ENCODE assay signal across 37 cellular contexts in the genomic region with DNA sequence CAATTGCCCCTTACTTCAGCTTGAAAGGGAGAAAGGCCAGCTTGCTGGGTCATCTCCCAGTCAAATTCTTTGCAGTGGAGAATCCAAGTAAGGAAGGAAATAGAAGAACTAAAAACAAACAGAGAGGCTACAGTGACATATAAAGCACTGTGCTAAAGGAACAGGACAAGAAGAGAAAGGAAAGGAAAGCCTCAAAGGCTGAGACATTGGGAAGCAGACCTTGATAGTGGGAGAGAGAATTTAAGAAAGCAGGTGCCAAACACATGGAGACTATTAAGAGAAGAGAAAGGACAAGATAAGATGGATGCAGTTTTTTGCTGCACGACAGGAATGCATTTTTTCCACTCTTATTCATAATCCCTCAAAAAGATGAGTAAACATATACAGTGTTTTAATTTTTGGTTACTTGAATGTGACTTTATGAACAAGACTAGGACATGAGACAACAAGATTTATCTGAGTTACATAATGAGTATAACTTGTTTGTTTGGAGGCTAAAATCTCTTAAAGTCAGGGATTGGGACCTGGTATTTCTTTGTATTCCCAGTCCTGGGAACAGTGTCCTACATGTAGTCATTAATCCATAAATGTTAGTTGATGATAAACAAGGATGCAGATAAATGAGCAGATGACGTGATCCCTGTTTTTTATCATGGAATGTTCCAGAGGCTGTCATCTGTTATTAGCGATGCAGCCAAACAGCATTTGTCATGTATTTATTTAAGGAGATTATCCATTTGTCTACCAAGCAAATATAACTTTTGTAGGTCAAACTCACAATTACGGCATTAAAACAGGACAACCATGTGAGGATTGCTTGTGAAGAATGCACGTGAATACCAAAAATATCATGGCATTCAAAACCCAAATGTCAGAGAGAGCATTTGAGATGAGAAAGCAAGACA.
DNase-seq lines count a peak whose midpoint lies in the region; ATAC-seq and TF ChIP-seq lines count a peak whose summit lies in the region.
"Had no signal": no experiment of that assay in that cellular context is flagged by ENCODE, and none has a peak within 500 bp of the region (broad histone marks: within the 10 kb centered on the region; RNA-seq: fewer than 3 reads in every experiment).

No MANE protein-coding gene starts in this region.

- H3K9me2 ChIP-seq in GM23338 (ENCODE audit: insufficient read depth) = peaks cover 6% of the 10 kb centered on the region

- no peaks in the 10 kb centered on the region for H3K36me3 ChIP-seq in testis (ENCODE audit: low read depth, missing control alignments)
- H3K36me3 ChIP-seq in GM23338 (ENCODE audit: insufficient read depth) = no peaks in the 10 kb centered on the region
- H3K36me3 ChIP-seq: adrenal gland, esophagus squamous epithelium had no signal

- no peak overlapping the region for H3K4me3 ChIP-seq in fibroblast of the aortic adventitia (ENCODE audit: low read depth, low read length)
- no peak overlapping the region for H3K4me3 ChIP-seq in testis
- H3K4me3 ChIP-seq in GM23338 = no peak overlapping the region
- H3K4me3 ChIP-seq: adrenal gland, body of pancreas, esophagus squamous epithelium had no signal

- ATAC-seq in Right ventricle myocardium inferior = peak; percentile 45
- no peak for ATAC-seq in activated CD8-positive, alpha-beta memory T cell treated with anti-CD3 and anti-CD28 coated beads, Interleukin-2, amount 10 ng/mL, durations not matched to agents 7 days and 5 days
- ATAC-seq in GM23338 = no peak
- ATAC-seq: body of pancreas, left lobe of liver, PC-3 had no signal

- intact Hi-C loops in Right ventricle myocardium inferior (cut with DNase I) = no loop called here
- intact Hi-C loops in cardiac septum (cut with DNase I) = no loop called here
- intact Hi-C loops in testis (cut with DNase I; ENCODE audit: low total_unique reads) = no loop called here

- H3K9me3 ChIP-seq in testis = no peaks in the 10 kb centered on the region
- H3K9me3 ChIP-seq: adrenal gland, body of pancreas, Caco-2, esophagus squamous epithelium had no signal

- no peak overlapping the region for H3K4me2 ChIP-seq in GM23338

- H3K27ac Mint-ChIP-seq in activated CD8-positive, alpha-beta memory T cell treated with anti-CD3 and anti-CD28 coated beads, Interleukin-2, amount 10 ng/mL, durations not matched to agents 7 days and 5 days = no peak overlapping the region
- no peak overlapping the region for H3K27ac Mint-ChIP-seq in GM23338
- H3K27ac Mint-ChIP-seq: activated CD4-positive, alpha-beta memory T cell treated with anti-CD3 and anti-CD28 coated beads, Interleukin-2, amount 10 ng/mL, durations not matched to agents 7 days and 5 days; activated T-helper 1 cell treated with anti-CD3 and anti-CD28 coated beads, Interleukin-12 subunit alpha, Interleukin-12 subunit beta, Interleukin-2, Interleukin-4 antibody, amounts not matched to agents 30 ng/mL and 10 ng/mL and 1 ng/mL, durations not matched to agents 14 hours and 24 hours and 36 hours; endodermal cell; HFFc6; immature natural killer cell; naive B cell had no signal

- H4K20me1 ChIP-seq in GM23338 (replicated peaks; ENCODE audit: insufficient read depth) = no peaks in the 10 kb centered on the region

- H3F3A ChIP-seq in GM23338 (replicated peaks; ENCODE audit: low read depth) = no peaks in the 10 kb centered on the region

- DNase-seq in Right ventricle myocardium inferior (ENCODE audit: missing footprints) = no peak
- DNase-seq in cardiac septum (ENCODE audit: low spot score) = no peak
- peak; percentile 25 for DNase-seq in fibroblast of the aortic adventitia (ENCODE audit: low read depth)
- peak; percentile 27 for DNase-seq in mucosa of gallbladder (ENCODE audit: low spot score)
- no peak for DNase-seq in activated CD8-positive, alpha-beta memory T cell treated with anti-CD3 and anti-CD28 coated beads, Interleukin-2, amount 10 ng/mL, durations not matched to agents 7 days and 5 days
- DNase-seq in testis = no peak
- DNase-seq in GM23338 (ENCODE audit: low spot score) = no peak
- no peak for DNase-seq in SW480 (ENCODE audit: low spot score)
- DNase-seq: activated CD4-positive, alpha-beta memory T cell treated with anti-CD3 and anti-CD28 coated beads, Interleukin-2, amount 10 ng/mL, durations not matched to agents 7 days and 5 days; activated CD4-positive, alpha-beta T cell treated with anti-CD3 and anti-CD28 coated beads for 1 hour; activated CD8-positive, alpha-beta memory T cell treated with anti-CD3 and anti-CD28 coated beads, Interleukin-2, amount 50 U/mL, for 48 hours; activated naive CD4-positive, alpha-beta T cell treated with Interleukin-2 at 50 U/mL for 16 hours; adrenal gland; body of pancreas; Caco-2; cerebellar nuclear complex; dermis blood vessel endothelial cell; endodermal cell; esophagus squamous epithelium; GDM1; GOT3; HFFc6; immature natural killer cell; KBM-7; mesenchymal stem cell; naive B cell; NCI-H1105; NCI-H187; NCI-H526 treated with DMSO at 0.1 percent for 48 hours; NK-92 treated with Interleukin-12 subunit alpha and Interleukin-12 subunit beta, amount 100 ng/mL, for 24 hours; PC-3; stimulated activated CD4-positive, alpha-beta T cell treated with anti-CD3 and anti-CD28 coated beads, Interleukin-15, amount 100 ng/mL, for 24 hours; stimulated activated CD4-positive, alpha-beta T cell treated with anti-CD3 and anti-CD28 coated beads, Interleukin-4, amount 100 ng/mL, for 4 hours had no signal

- no peak for TF ChIP-seq CTCF in fibroblast of the aortic adventitia (IDR thresholded peaks at IDR 0.05; ENCODE audit: insufficient read depth, low read length)
- no peak for TF ChIP-seq CTCF in testis (IDR thresholded peaks at IDR 0.05)
- TF ChIP-seq CTCF in GM23338 (conservative IDR thresholded peaks at IDR 0.05; ENCODE audit: low read depth in 2 of 2) = no peak

- H3K4me1 ChIP-seq in testis (no peaks in the 10 kb centered on the region), GM23338 (ENCODE audit: insufficient read depth) (0 out of 2 replicates have a peak, but pooled peaks cover 6% of the 10 kb centered on the region)
- H3K4me1 ChIP-seq: adrenal gland, body of pancreas, Caco-2, esophagus squamous epithelium had no signal

- peaks cover 16% of the 10 kb centered on the region for H3K27me3 Mint-ChIP-seq in activated CD8-positive, alpha-beta memory T cell treated with anti-CD3 and anti-CD28 coated beads, Interleukin-2, amount 10 ng/mL, durations not matched to agents 7 days and 5 days
- no peaks in the 10 kb centered on the region for H3K27me3 Mint-ChIP-seq in GM23338 (ENCODE audit: insufficient read depth, low read depth, poor library complexity)

- H3K79me2 ChIP-seq in GM23338 (replicated peaks; ENCODE audit: insufficient read depth) = no peaks in the 10 kb centered on the region

- WGBS in testis, 2 donors = 48 to 73% methylated on average over 5 of the region's 5 CpGs

- TF ChIP-seq POLR2A in testis (IDR thresholded peaks at IDR 0.05) = no peak

- CTCF ChIA-PET in activated CD8-positive, alpha-beta memory T cell treated with anti-CD3 and anti-CD28 coated beads, Interleukin-2, amount 10 ng/mL, durations not matched to agents 7 days and 5 days (lab: Charles Lee) = no interaction called here

- no peaks in the 10 kb centered on the region for H3K4me1 Mint-ChIP-seq in activated CD8-positive, alpha-beta memory T cell treated with anti-CD3 and anti-CD28 coated beads, Interleukin-2, amount 10 ng/mL, durations not matched to agents 7 days and 5 days
- H3K4me1 Mint-ChIP-seq in GM23338 = no peaks in the 10 kb centered on the region
- H3K4me1 Mint-ChIP-seq: activated CD4-positive, alpha-beta memory T cell treated with anti-CD3 and anti-CD28 coated beads, Interleukin-2, amount 10 ng/mL, durations not matched to agents 7 days and 5 days; endodermal cell; immature natural killer cell; naive B cell had no signal

- no peaks in the 10 kb centered on the region for H3K9me3 Mint-ChIP-seq in activated CD8-positive, alpha-beta memory T cell treated with anti-CD3 and anti-CD28 coated beads, Interleukin-2, amount 10 ng/mL, durations not matched to agents 7 days and 5 days (ENCODE audit: low read depth)
- H3K9me3 Mint-ChIP-seq in GM23338 = no peaks in the 10 kb centered on the region
- H3K9me3 Mint-ChIP-seq: activated CD4-positive, alpha-beta memory T cell treated with anti-CD3 and anti-CD28 coated beads, Interleukin-2, amount 10 ng/mL, durations not matched to agents 7 days and 5 days; activated T-helper 1 cell treated with anti-CD3 and anti-CD28 coated beads, Interleukin-12 subunit alpha, Interleukin-12 subunit beta, Interleukin-2, Interleukin-4 antibody, amounts not matched to agents 30 ng/mL and 10 ng/mL and 1 ng/mL, durations not matched to agents 14 hours and 24 hours and 36 hours; endodermal cell; HFFc6; naive B cell had no signal

- no peaks in the 10 kb centered on the region for H3K36me3 Mint-ChIP-seq in activated CD8-positive, alpha-beta memory T cell treated with anti-CD3 and anti-CD28 coated beads, Interleukin-2, amount 10 ng/mL, durations not matched to agents 7 days and 5 days
- H3K36me3 Mint-ChIP-seq in GM23338 (ENCODE audit: low read depth) = no peaks in the 10 kb centered on the region
- H3K36me3 Mint-ChIP-seq: immature natural killer cell, naive B cell had no signal

- H3K27ac ChIP-seq in testis = no peak overlapping the region
- H3K27ac ChIP-seq in GM23338 (ENCODE audit: low read depth) = no peak overlapping the region
- H3K27ac ChIP-seq: 22Rv1, body of pancreas, C4-2B had no signal

- H2AFZ ChIP-seq in GM23338 = no peak overlapping the region

- no peak overlapping the region for H3K4me3 Mint-ChIP-seq in activated CD8-positive, alpha-beta memory T cell treated with anti-CD3 and anti-CD28 coated beads, Interleukin-2, amount 10 ng/mL, durations not matched to agents 7 days and 5 days
- H3K4me3 Mint-ChIP-seq in GM23338 = no peak overlapping the region
- H3K4me3 Mint-ChIP-seq: activated CD4-positive, alpha-beta memory T cell treated with anti-CD3 and anti-CD28 coated beads, Interleukin-2, amount 10 ng/mL, durations not matched to agents 7 days and 5 days; activated T-helper 1 cell treated with anti-CD3 and anti-CD28 coated beads, Interleukin-12 subunit alpha, Interleukin-12 subunit beta, Interleukin-2, Interleukin-4 antibody, amounts not matched to agents 30 ng/mL and 10 ng/mL and 1 ng/mL, durations not matched to agents 14 hours and 24 hours and 36 hours; endodermal cell; HFFc6; immature natural killer cell; naive B cell had no signal

- H3K27me3 ChIP-seq in testis = no peaks in the 10 kb centered on the region
- H3K27me3 ChIP-seq in GM23338 (ENCODE audit: insufficient read depth) = no peaks in the 10 kb centered on the region
- H3K27me3 ChIP-seq: adrenal gland, body of pancreas had no signal

TF ChIP-seq in GM23338, 12 proteins besides CTCF, POLR2A, EP300 and RAD21 (continues in another document):
- TF ChIP-seq ZNF114 (CRISPR knock-in tag; IDR thresholded peaks at IDR 0.05) (no peak), EZH2phosphoT487 (IDR thresholded peaks at IDR 0.05; ENCODE audit: unreplicated experiment) (no peak), ZNF331 (CRISPR knock-in tag; IDR thresholded peaks at IDR 0.05; ENCODE audit: low read depth) (no peak), NANOG (IDR thresholded peaks at IDR 0.05; ENCODE audit: borderline replicate concordance) (no peak)

Comparison
In these comparisons a context has a peak if more than half of its experiments do, and no peak if none do; other contexts are left out.
1. DNase-seq: peak in fibroblast of the aortic adventitia (single experiment) and mucosa of gallbladder (single experiment); none in Right ventricle myocardium inferior (single experiment), cardiac septum (single experiment), activated CD8-positive, alpha-beta memory T cell treated with anti-CD3 and anti-CD28 coated beads, Interleukin-2, amount 10 ng/mL, durations not matched to agents 7 days and 5 days (single experiment), testis (single experiment), GM23338 (single experiment) and SW480 (single experiment).